ENCODE assay signal across 23 cellular contexts in genomic region chr13:110813646-110814624, GRCh38.
A peak's percentile ranks its signal among the peaks of the same experiment; 100 is the strongest.
DNase-seq lines count a peak whose midpoint lies in the region; ATAC-seq and TF ChIP-seq lines count a peak whose summit lies in the region.
"Had no signal": no experiment of that assay in that cellular context is flagged by ENCODE, and none has a peak within 500 bp of the region (broad histone marks: within the 10 kb centered on the region; RNA-seq: fewer than 3 reads in every experiment).

No MANE protein-coding gene starts in this region.

- POLR2A ChIA-PET in activated CD4-positive, alpha-beta memory T cell treated with anti-CD3 and anti-CD28 coated beads for 36 hours (lab: Charles Lee), result no interaction called here

- DNase-seq in SHP77 (lab: John Stamatoyannopoulos, UW) (peak; percentile 28 to 30), SHP77 treated with DMSO at 0.1 percent for 48 hours (lab: John Stamatoyannopoulos, UW) (no peak), LNCaP clone FGC (ENCODE audit: low read depth) (no peak), endodermal cell (no peak), retinal pigment epithelial cell (ENCODE audit: low read depth) (no peak), NCI-H1930 (lab: John Stamatoyannopoulos, UW) (no peak)
- DNase-seq in activated CD4-positive, alpha-beta memory T cell treated with anti-CD3 and anti-CD28 coated beads for 36 hours, result no peak
- DNase-seq: amniotic stem cell; CD4-positive, alpha-beta T cell; GDM1; GOT3; Kasumi-1; lower lobe of right lung; NCI-H510A treated with DMSO at 0.1 percent for 48 hours; psoas muscle; stimulated activated CD4-positive, alpha-beta T cell treated with anti-CD3 and anti-CD28 coated beads, Interleukin-12 subunit alpha, Interleukin-12 subunit beta, amount 100 ng/mL, for 4 hours; stimulated activated naive B cell treated with anti-CD40 and anti-IgM and Interleukin-4, amounts not matched to agents 10 μg/mL and 1 μg/mL and 100 μg/mL, for 72 hours; uterus had no signal

- CTCF ChIA-PET in activated CD4-positive, alpha-beta memory T cell treated with anti-CD3 and anti-CD28 coated beads for 36 hours (lab: Charles Lee), result no interaction called here

- no peak overlapping the region for H3K4me3 Mint-ChIP-seq in endodermal cell
- no peak overlapping the region for H3K4me3 Mint-ChIP-seq in activated CD4-positive, alpha-beta memory T cell treated with anti-CD3 and anti-CD28 coated beads for 36 hours
- H3K4me3 Mint-ChIP-seq: activated T-helper 17 cell treated with anti-CD3 and anti-CD28 coated beads, Interleukin-2, amount 50 U/mL, for 72 hours; CD4-positive, alpha-beta T cell had no signal

- no peak for ATAC-seq in GM18861 (IDR thresholded peaks at IDR 0.05; ENCODE audit: unreplicated experiment)
- ATAC-seq: activated T-helper 17 cell treated with anti-CD3 and anti-CD28 coated beads, Interleukin-2, amount 50 U/mL, for 72 hours; naive thymus-derived CD4-positive, alpha-beta T cell; stimulated activated naive B cell treated with anti-CD40 and anti-IgM and Interleukin-4, amounts not matched to agents 10 μg/mL and 1 μg/mL and 100 μg/mL, for 72 hours had no signal

- no peaks in the 10 kb centered on the region for H3K27me3 ChIP-seq in endodermal cell (ENCODE audit: control insufficient read depth, insufficient read depth, low read length, poor library complexity, severe bottlenecking)
- H3K27me3 ChIP-seq: uterus had no signal

- H3K4me1 ChIP-seq in endodermal cell (ENCODE audit: control insufficient read depth, insufficient read depth, low read length), result no peaks in the 10 kb centered on the region
- H3K4me1 ChIP-seq: A549, uterus had no signal

- H3K9me3 ChIP-seq in endodermal cell (ENCODE audit: control insufficient read depth, low read length), result no peaks in the 10 kb centered on the region
- H3K9me3 ChIP-seq: A549, lower lobe of right lung, psoas muscle, uterus had no signal

- no peak overlapping the region for H3K27ac Mint-ChIP-seq in endodermal cell
- no peak overlapping the region for H3K27ac Mint-ChIP-seq in activated CD4-positive, alpha-beta memory T cell treated with anti-CD3 and anti-CD28 coated beads for 36 hours
- H3K27ac Mint-ChIP-seq: activated T-helper 17 cell treated with anti-CD3 and anti-CD28 coated beads, Interleukin-2, amount 50 U/mL, for 72 hours; CD4-positive, alpha-beta T cell; naive thymus-derived CD4-positive, alpha-beta T cell; stimulated activated naive B cell treated with anti-CD40 and anti-IgM and Interleukin-4, amounts not matched to agents 10 μg/mL and 1 μg/mL and 100 μg/mL, for 72 hours had no signal

- intact Hi-C loops in activated CD4-positive, alpha-beta memory T cell treated with anti-CD3 and anti-CD28 coated beads for 36 hours (cut with micrococcal nuclease), result no loop called here

- H3K27ac ChIP-seq in endodermal cell (ENCODE audit: low read depth, low read length), result no peak overlapping the region
- H3K27ac ChIP-seq: A549, epithelial cell of prostate, lower lobe of right lung, psoas muscle, uterus had no signal

- H3K36me3 ChIP-seq in endodermal cell (ENCODE audit: control insufficient read depth, insufficient read depth, low read length), result no peaks in the 10 kb centered on the region
- H3K36me3 ChIP-seq: lower lobe of right lung, uterus had no signal

- no peaks in the 10 kb centered on the region for H3K36me3 Mint-ChIP-seq in endodermal cell (ENCODE audit: low read depth)
- no peaks in the 10 kb centered on the region for H3K36me3 Mint-ChIP-seq in activated CD4-positive, alpha-beta memory T cell treated with anti-CD3 and anti-CD28 coated beads for 36 hours
- H3K36me3 Mint-ChIP-seq: naive thymus-derived CD4-positive, alpha-beta T cell had no signal

- H3K9ac ChIP-seq in endodermal cell (ENCODE audit: extremely low read depth, low read length, poor library complexity, severe bottlenecking), result no peak overlapping the region

- H3K4me1 Mint-ChIP-seq in endodermal cell, result peaks cover 5% of the 10 kb centered on the region
- peaks cover 8% of the 10 kb centered on the region for H3K4me1 Mint-ChIP-seq in activated CD4-positive, alpha-beta memory T cell treated with anti-CD3 and anti-CD28 coated beads for 36 hours (ENCODE audit: low read depth)
- H3K4me1 Mint-ChIP-seq: activated T-helper 17 cell treated with anti-CD3 and anti-CD28 coated beads, Interleukin-2, amount 50 U/mL, for 72 hours had no signal

- H3K4me3 ChIP-seq in LNCaP clone FGC (ENCODE audit: low read depth, low read length) (no peak overlapping the region), endodermal cell (ENCODE audit: low read length) (no peak overlapping the region), retinal pigment epithelial cell (ENCODE audit: low read length) (no peak overlapping the region)
- H3K4me3 ChIP-seq: A549, lower lobe of right lung, psoas muscle, uterus had no signal

- H3K9me3 Mint-ChIP-seq in endodermal cell, result peaks cover 4% of the 10 kb centered on the region
- H3K9me3 Mint-ChIP-seq in activated CD4-positive, alpha-beta memory T cell treated with anti-CD3 and anti-CD28 coated beads for 36 hours, result no peaks in the 10 kb centered on the region
- H3K9me3 Mint-ChIP-seq: activated T-helper 17 cell treated with anti-CD3 and anti-CD28 coated beads, Interleukin-2, amount 50 U/mL, for 72 hours; CD4-positive, alpha-beta T cell; naive thymus-derived CD4-positive, alpha-beta T cell had no signal

- H3K27me3 Mint-ChIP-seq in endodermal cell (ENCODE audit: insufficient read depth), result peaks cover 29% of the 10 kb centered on the region
- peaks cover 21% of the 10 kb centered on the region for H3K27me3 Mint-ChIP-seq in activated CD4-positive, alpha-beta memory T cell treated with anti-CD3 and anti-CD28 coated beads for 36 hours

- 95 to 97% methylated on average over 33 to 38 of the region's 39 CpGs for WGBS in endodermal cell (ENCODE audit: insufficient coverage in 1 of 2, insufficient read length in 1 of 2), 2 experiments

- peak; percentile 40 for TF ChIP-seq CTCF in LNCaP clone FGC (IDR thresholded peaks at IDR 0.05; ENCODE audit: control insufficient read depth, extremely low read depth, insufficient read depth)
- TF ChIP-seq CTCF in endodermal cell (conservative IDR thresholded peaks at IDR 0.05), result peak; percentile 32
- TF ChIP-seq CTCF in retinal pigment epithelial cell (conservative IDR thresholded peaks at IDR 0.05; ENCODE audit: low read depth, low read length), result peak; percentile 37

Comparison
In these comparisons a context has a peak if more than half of its experiments do, and no peak if none do; other contexts are left out.
1. DNase-seq: peak in SHP77 (2 of 2); none in SHP77 treated with DMSO at 0.1 percent for 48 hours (single experiment), LNCaP clone FGC (single experiment), endodermal cell (single experiment), retinal pigment epithelial cell (single experiment), NCI-H1930 (0 of 2) and activated CD4-positive, alpha-beta memory T cell treated with anti-CD3 and anti-CD28 coated beads for 36 hours (single experiment).
2. Peak in every context shown above with its lines, with median percentiles within 50 percentile points of each other: CTCF ChIP-seq.